28 cellular contexts compared by ENCODE assay signal in genomic region chr5:54307583-54307982, GRCh38. TPM values are rescaled to one million over a fixed set of nuclear protein-coding genes. Genes with fewer than 3 reads are reported as not detected.
DNase-seq lines count a peak whose midpoint lies in the region; ATAC-seq, FAIRE-seq and TF ChIP-seq lines count a peak whose summit lies in the region.
"Had no signal": no experiment of that assay in that cellular context is flagged by ENCODE, and none has a peak within 500 bp of the region (broad histone marks: within the 10 kb centered on the region; RNA-seq: fewer than 3 reads in every experiment).

No MANE protein-coding gene starts in this region.

- no peak overlapping the region for H2AFZ ChIP-seq in endothelial cell of umbilical vein (ENCODE audit: low read depth, low read length)

- H3K9ac ChIP-seq in endothelial cell of umbilical vein (replicated peaks; ENCODE audit: extremely low read depth, insufficient read depth, low read length): no peak overlapping the region

- DNase-seq in endothelial cell of umbilical vein (ENCODE audit: low read depth, low spot score) (no peak), progenitor cell of endocrine pancreas (ENCODE audit: low spot score, unreplicated experiment) (no peak), caudate nucleus (lab: John Stamatoyannopoulos, UW) (no peak), T1000 (lab: John Stamatoyannopoulos, UW) (no peak)
- DNase-seq in stimulated activated CD4-positive, alpha-beta T cell treated with anti-CD3 and anti-CD28 coated beads, Interleukin-2, amount 100 ng/mL, for 24 hours: no peak
- DNase-seq: activated CD8-positive, alpha-beta T cell treated with anti-CD3 and anti-CD28 coated beads for 36 hours; effector CD8-positive, alpha-beta T cell; EL; H7; kidney; naive thymus-derived CD4-positive, alpha-beta T cell; NCI-H1436; NCI-H226; NCI-H526 treated with DMSO at 0.1 percent for 48 hours; SHP77; stimulated activated naive B cell treated with anti-CD40 and anti-IgM and Interleukin-4, amounts not matched to agents 10 μg/mL and 1 μg/mL and 100 μg/mL, for 72 hours; upper lobe of right lung had no signal

- H3K9me3 ChIP-seq in HEK293 (ENCODE audit: control insufficient read depth, insufficient read depth, low read depth, low read length) (no peaks in the 10 kb centered on the region), endothelial cell of umbilical vein (replicated peaks; ENCODE audit: control insufficient read depth, insufficient read depth, low read length) (no peaks in the 10 kb centered on the region)
- H3K9me3 ChIP-seq: suprapubic skin, upper lobe of right lung had no signal

- no peaks in the 10 kb centered on the region for H3K36me3 ChIP-seq in HEK293 (ENCODE audit: control insufficient read depth in 2 of 2, insufficient read depth in 1 of 2, low read length in 2 of 2)
- H3K36me3 ChIP-seq in endothelial cell of umbilical vein (ENCODE audit: control insufficient read depth in 2 of 2, extremely low read depth in 1 of 2, insufficient read depth in 2 of 2, low read length in 2 of 2): no peaks in the 10 kb centered on the region
- H3K36me3 ChIP-seq: suprapubic skin, upper lobe of right lung had no signal

- no peaks in the 10 kb centered on the region for H3K27me3 Mint-ChIP-seq in activated T-helper 17 cell treated with anti-CD3 and anti-CD28 coated beads, Interleukin-2, amount 50 U/mL, for 72 hours
- H3K27me3 Mint-ChIP-seq in progenitor cell of endocrine pancreas: no peaks in the 10 kb centered on the region
- H3K27me3 Mint-ChIP-seq: activated CD8-positive, alpha-beta T cell treated with anti-CD3 and anti-CD28 coated beads for 36 hours; activated naive CD4-positive, alpha-beta T cell treated with anti-CD3 and anti-CD28 coated beads, Interleukin-2, amount 50 U/mL, for 24 hours; stimulated activated naive B cell treated with anti-CD40 and anti-IgM and Interleukin-4, amounts not matched to agents 10 μg/mL and 1 μg/mL and 100 μg/mL, for 72 hours had no signal

- H4K20me1 ChIP-seq in endothelial cell of umbilical vein (replicated peaks; ENCODE audit: control insufficient read depth, extremely low read depth, insufficient read depth, low read length): no peaks in the 10 kb centered on the region

- intact Hi-C loops in endothelial cell of umbilical vein (cut with micrococcal nuclease): no loop called here

- CTCF ChIA-PET in HEK293 (lab: Yijun Ruan, JAX): interaction anchor here (1.0 kb wide), 2 partner anchors 120 to 852 kb away, joined by 3 read pairs; partner anchors contain the start of gene GPX8
- CTCF ChIA-PET in endothelial cell of umbilical vein (lab: Charles Lee): interaction anchor here (1.4 kb wide), 1 partner anchor 112 kb away, joined by 5 read pairs; no protein-coding TSS in a partner anchor

- no peak overlapping the region for H3K4me3 Mint-ChIP-seq in activated T-helper 17 cell treated with anti-CD3 and anti-CD28 coated beads, Interleukin-2, amount 50 U/mL, for 72 hours
- peak overlapping the region; percentile 33 for H3K4me3 Mint-ChIP-seq in progenitor cell of endocrine pancreas (ENCODE audit: low read depth)
- H3K4me3 Mint-ChIP-seq: activated CD8-positive, alpha-beta T cell treated with anti-CD3 and anti-CD28 coated beads for 36 hours; activated naive CD4-positive, alpha-beta T cell treated with anti-CD3 and anti-CD28 coated beads, Interleukin-2, amount 50 U/mL, for 24 hours; stimulated activated naive B cell treated with anti-CD40 and anti-IgM and Interleukin-4, amounts not matched to agents 10 μg/mL and 1 μg/mL and 100 μg/mL, for 72 hours had no signal

- peaks cover 17% of the 10 kb centered on the region for H3K4me1 Mint-ChIP-seq in activated T-helper 17 cell treated with anti-CD3 and anti-CD28 coated beads, Interleukin-2, amount 50 U/mL, for 72 hours
- peaks cover 33% of the 10 kb centered on the region for H3K4me1 Mint-ChIP-seq in progenitor cell of endocrine pancreas (ENCODE audit: low read depth)

- POLR2A ChIA-PET in HEK293 (lab: Yijun Ruan, JAX): no interaction called here
- POLR2A ChIA-PET in endothelial cell of umbilical vein (lab: Charles Lee): no interaction called here

- H3K4me2 ChIP-seq in endothelial cell of umbilical vein (ENCODE audit: insufficient read depth, low read length): no peak overlapping the region

- peaks cover 2% of the 10 kb centered on the region for H3K79me2 ChIP-seq in endothelial cell of umbilical vein (ENCODE audit: control insufficient read depth, insufficient read depth, low read length)

- no peak overlapping the region for H3K27ac ChIP-seq in HEK293 (ENCODE audit: extremely low read depth, low read depth, low read length)
- H3K27ac ChIP-seq in endothelial cell of umbilical vein (ENCODE audit: insufficient read depth, low read depth, low read length): no peak overlapping the region
- no peak overlapping the region for H3K27ac ChIP-seq in caudate nucleus (ENCODE audit: low read depth, low read length)
- H3K27ac ChIP-seq: C4-2B, suprapubic skin, upper lobe of right lung had no signal

- peak; percentile 33 for FAIRE-seq in endothelial cell of umbilical vein (lab: Jason Lieb, UNC)
- FAIRE-seq: bronchial epithelial cell, colon, D721Med, kidney had no signal

- no peak for TF ChIP-seq POLR2A in endothelial cell of umbilical vein (IDR thresholded peaks at IDR 0.05; ENCODE audit: low read depth, low read length)

- H3K9me1 ChIP-seq in endothelial cell of umbilical vein (replicated peaks; ENCODE audit: control insufficient read depth, extremely low read depth, insufficient read depth, low read length): no peaks in the 10 kb centered on the region

- dilution Hi-C loops in endothelial cell of umbilical vein (cut with MboI; ENCODE audit: extremely low pct_ligation_motif_present, low sequenced_read_pairs): no loop called here

- H3K27ac Mint-ChIP-seq in activated T-helper 17 cell treated with anti-CD3 and anti-CD28 coated beads, Interleukin-2, amount 50 U/mL, for 72 hours: peak overlapping the region; percentile 25
- peak overlapping the region; percentile 0 for H3K27ac Mint-ChIP-seq in progenitor cell of endocrine pancreas
- H3K27ac Mint-ChIP-seq: activated CD8-positive, alpha-beta T cell treated with anti-CD3 and anti-CD28 coated beads for 36 hours; activated naive CD4-positive, alpha-beta T cell treated with anti-CD3 and anti-CD28 coated beads, Interleukin-2, amount 50 U/mL, for 24 hours; activated T-helper 2 cell treated with anti-CD3 and anti-CD28 coated beads, Interferon-gamma antibody, Interleukin-2, Interleukin-4, amounts not matched to agents 10 μg/mL and 5 μg/mL and 100 μg/mL, durations not matched to agents 14 hours and 24 hours and 36 hours; stimulated activated naive B cell treated with anti-CD40 and anti-IgM and Interleukin-4, amounts not matched to agents 10 μg/mL and 1 μg/mL and 100 μg/mL, for 72 hours had no signal

- no peak for ATAC-seq in activated T-helper 17 cell treated with anti-CD3 and anti-CD28 coated beads, Interleukin-2, amount 50 U/mL, for 72 hours (replicated peaks)
- ATAC-seq: activated CD8-positive, alpha-beta T cell treated with anti-CD3 and anti-CD28 coated beads for 36 hours; esophagus mucosa; naive thymus-derived CD4-positive, alpha-beta T cell; Panc1; stimulated activated naive B cell treated with anti-CD40 and anti-IgM and Interleukin-4, amounts not matched to agents 10 μg/mL and 1 μg/mL and 100 μg/mL, for 72 hours; upper lobe of right lung had no signal

- no TSS peak for BruUV-seq in endothelial cell of umbilical vein (replicated peaks; lab: Mats Ljungman, UMichigan)

- peaks cover 7% of the 10 kb centered on the region for H3K36me3 Mint-ChIP-seq in activated T-helper 17 cell treated with anti-CD3 and anti-CD28 coated beads, Interleukin-2, amount 50 U/mL, for 72 hours (ENCODE audit: low read depth)
- no peaks in the 10 kb centered on the region for H3K36me3 Mint-ChIP-seq in progenitor cell of endocrine pancreas (ENCODE audit: insufficient read depth)
- H3K36me3 Mint-ChIP-seq: activated naive CD4-positive, alpha-beta T cell treated with anti-CD3 and anti-CD28 coated beads, Interleukin-2, amount 50 U/mL, for 24 hours had no signal

- no peaks in the 10 kb centered on the region for H3K9me3 Mint-ChIP-seq in activated T-helper 17 cell treated with anti-CD3 and anti-CD28 coated beads, Interleukin-2, amount 50 U/mL, for 72 hours
- H3K9me3 Mint-ChIP-seq in progenitor cell of endocrine pancreas (ENCODE audit: low read depth): no peaks in the 10 kb centered on the region
- H3K9me3 Mint-ChIP-seq: activated CD8-positive, alpha-beta T cell treated with anti-CD3 and anti-CD28 coated beads for 36 hours; activated naive CD4-positive, alpha-beta T cell treated with anti-CD3 and anti-CD28 coated beads, Interleukin-2, amount 50 U/mL, for 24 hours; activated T-helper 2 cell treated with anti-CD3 and anti-CD28 coated beads, Interferon-gamma antibody, Interleukin-2, Interleukin-4, amounts not matched to agents 10 μg/mL and 5 μg/mL and 100 μg/mL, durations not matched to agents 14 hours and 24 hours and 36 hours; stimulated activated naive B cell treated with anti-CD40 and anti-IgM and Interleukin-4, amounts not matched to agents 10 μg/mL and 1 μg/mL and 100 μg/mL, for 72 hours had no signal

- peaks cover 0 to under 1% of the 10 kb centered on the region in 2 experiments for H3K27me3 ChIP-seq in endothelial cell of umbilical vein (ENCODE audit: control insufficient read depth in 2 of 2, insufficient read depth in 2 of 2, low read length in 2 of 2)
- H3K27me3 ChIP-seq: suprapubic skin, upper lobe of right lung had no signal

- H3K4me3 ChIP-seq in HEK293 (ENCODE audit: low read depth, low read length) (no peak overlapping the region), endothelial cell of umbilical vein (replicated peaks in 1 of 3; ENCODE audit: insufficient read depth in 1 of 3, low read depth in 1 of 3, low read length in 3 of 3) (no peak overlapping the region)

- H3K4me1 ChIP-seq in HEK293 (ENCODE audit: control insufficient read depth, insufficient read depth, low read length): peaks cover 18% of the 10 kb centered on the region
- peaks cover 24% of the 10 kb centered on the region for H3K4me1 ChIP-seq in endothelial cell of umbilical vein (ENCODE audit: control insufficient read depth, extremely low read depth, insufficient read depth, low read length)

- TF ChIP-seq CTCF in HEK293 (tag by site-specific recombination; IDR thresholded peaks at IDR 0.05): no peak
- no peak for TF ChIP-seq CTCF in endothelial cell of umbilical vein (IDR thresholded peaks at IDR 0.05; ENCODE audit: extremely low read depth in 1 of 2, insufficient read depth in 1 of 2, low read depth in 1 of 2, low read length in 2 of 2)
- TF ChIP-seq CTCF in progenitor cell of endocrine pancreas (IDR thresholded peaks at IDR 0.05; ENCODE audit: unreplicated experiment): no peak

RNA-seq across cellular contexts. Expression of gene ARL15, which starts 2.8 kb away (rescaled TPM):
- total RNA-seq in activated T-helper 17 cell treated with anti-CD3 and anti-CD28 coated beads, Interleukin-2, amount 50 U/mL, for 72 hours: 1 to 10 TPM; 6.8 to 8.3 TPM
- total RNA-seq in endothelial cell of umbilical vein (24.4 and 27.3 TPM in 2 replicates), progenitor cell of endocrine pancreas (28.9 and 30.0 TPM in 2 replicates)
- polyA plus RNA-seq in endothelial cell of umbilical vein: 8.6 and 11.9 TPM in 2 replicates
- polyA plus RNA-seq in endothelial cell of umbilical vein (2011; cell fraction: cytosol; rRNA removed): 7.4 and 7.8 TPM in 2 replicates
- polyA plus RNA-seq in endothelial cell of umbilical vein (2011; cell fraction: nucleus; rRNA removed): 11.9 and 13.6 TPM in 2 replicates
- 9.5 and 13.5 TPM in 2 replicates for polyA plus RNA-seq in endothelial cell of umbilical vein (2012)
- 61.3 and 76.6 TPM in 2 replicates for polyA minus RNA-seq in endothelial cell of umbilical vein
- 3.2 TPM for polyA minus RNA-seq in endothelial cell of umbilical vein (2011; cell fraction: cytosol; rRNA and poly(A)+ RNA removed)
- polyA minus RNA-seq in endothelial cell of umbilical vein (2011; cell fraction: nucleus; rRNA and poly(A)+ RNA removed): 94.9 and 130 TPM in 2 replicates
